1 cellular context compared by ENCODE assay signal in the genomic region with DNA sequence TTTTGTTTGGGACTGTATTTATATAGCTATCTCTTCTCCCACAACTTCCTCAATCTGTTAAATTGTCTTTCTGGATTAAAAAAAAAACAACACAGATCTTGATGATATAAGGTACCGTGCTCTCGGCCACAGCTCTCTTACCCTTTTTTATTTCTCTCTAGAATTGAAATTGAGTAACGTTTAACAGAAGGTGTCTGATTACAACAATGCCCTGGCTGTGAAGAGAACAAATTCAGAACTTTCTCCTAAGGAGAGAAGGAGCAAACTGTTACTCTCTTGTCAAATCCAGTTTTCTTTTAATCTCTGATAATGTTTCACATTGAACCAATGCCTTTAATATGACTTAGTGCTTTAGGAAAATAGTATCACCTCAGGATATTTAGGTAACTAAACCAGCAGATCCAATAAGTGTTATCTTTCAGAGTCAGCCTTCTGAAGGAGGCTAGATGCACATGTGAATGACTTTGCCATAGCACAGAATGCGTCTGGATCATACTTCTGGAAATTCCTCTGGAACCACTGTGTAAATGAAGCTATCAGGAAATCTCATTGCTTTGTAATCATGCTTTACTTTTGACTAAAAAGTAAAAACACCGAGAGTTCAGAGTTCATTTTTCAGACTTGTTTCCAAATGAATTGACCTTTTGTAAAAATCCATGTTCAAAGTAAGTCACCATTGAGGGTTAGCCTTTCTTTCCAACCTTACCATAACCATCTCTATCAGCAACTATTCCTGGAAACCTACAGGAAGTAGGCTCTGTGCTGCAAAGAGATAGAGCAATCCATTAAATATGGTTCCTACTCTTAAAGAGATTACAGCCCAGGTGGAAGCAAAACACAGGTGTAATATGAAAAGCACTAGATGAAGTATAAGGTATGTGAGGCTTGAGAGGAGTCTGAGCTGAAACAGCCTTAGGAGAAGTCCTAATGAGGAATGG.
A peak's percentile ranks its signal among the peaks of the same experiment; 100 is the strongest.
TF ChIP-seq lines count a peak whose summit lies in the region.

No MANE protein-coding gene starts in this region.

TF ChIP-seq in HepG2, 621 proteins besides CTCF, POLR2A, EP300 and RAD21 (continued from another document and continues in another):
- TF ChIP-seq, protein P1, sequence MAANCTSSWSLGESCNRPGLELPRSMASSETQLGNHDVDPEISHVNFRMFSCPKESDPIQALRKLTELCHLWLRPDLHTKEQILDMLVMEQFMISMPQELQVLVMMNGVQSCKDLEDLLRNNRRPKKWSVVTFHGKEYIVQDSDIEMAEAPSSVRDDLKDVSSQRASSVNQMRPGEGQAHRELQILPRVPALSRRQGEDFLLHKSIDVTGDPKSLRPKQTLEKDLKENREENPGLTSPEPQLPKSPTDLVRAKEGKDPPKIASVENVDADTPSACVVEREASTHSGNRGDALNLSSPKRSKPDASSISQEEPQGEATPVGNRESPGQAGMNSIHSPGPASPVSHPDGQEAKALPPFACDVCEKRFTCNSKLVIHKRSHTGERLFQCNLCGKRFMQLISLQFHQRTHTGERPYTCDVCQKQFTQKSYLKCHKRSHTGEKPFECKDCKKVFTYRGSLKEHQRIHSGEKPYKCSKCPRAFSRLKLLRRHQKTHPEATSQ (CRISPR knock-in tag; IDR thresholded peaks at IDR 0.05; ENCODE audit: borderline replicate concordance), result peak; percentile 62; the same call in 1 of the 2 replicates
- TF ChIP-seq ONECUT2 (CRISPR knock-in tag; IDR thresholded peaks at IDR 0.05) (peak; percentile 51; the same call in 1 of the 2 replicates), ELF3 (CRISPR knock-in tag; IDR thresholded peaks at IDR 0.05) (peak; percentile 95), ZNF629 (CRISPR knock-in tag; conservative IDR thresholded peaks at IDR 0.05) (0 out of 2 replicates have a peak, but pooled peaks have one; percentile 31), ZNF780A (CRISPR knock-in tag; IDR thresholded peaks at IDR 0.05) (no peak), POLR2AphosphoS5 (IDR thresholded peaks at IDR 0.05; ENCODE audit: low read depth, low read length) (0 out of 2 replicates have a peak, but pooled peaks have one; percentile 24), MBD4 (IDR thresholded peaks at IDR 0.05; ENCODE audit: borderline replicate concordance, low read length) (peak; percentile 94; the same call in 1 of the 2 replicates), MTF2 (CRISPR knock-in tag; IDR thresholded peaks at IDR 0.05; ENCODE audit: borderline replicate concordance) (no peak), FOXJ3 (CRISPR knock-in tag; IDR thresholded peaks at IDR 0.05; ENCODE audit: borderline replicate concordance) (peak; percentile 97), SAP130 (CRISPR knock-in tag; IDR thresholded peaks at IDR 0.05; ENCODE audit: low read depth) (peak; percentile 79), SALL1 (CRISPR knock-in tag; IDR thresholded peaks at IDR 0.05) (peak; percentile 60; the same call in 1 of the 2 replicates), FOSL2 (CRISPR knock-in tag; IDR thresholded peaks at IDR 0.05) (peak; percentile 72), ETV6 (CRISPR knock-in tag; conservative IDR thresholded peaks at IDR 0.05) (peak; percentile 60; the same call in 1 of the 2 replicates), SOX13 (IDR thresholded peaks at IDR 0.05) (peak; percentile 69; the same call in 1 of the 2 replicates), SOX13 (CRISPR knock-in tag; conservative IDR thresholded peaks at IDR 0.05 in 1 of 2, IDR thresholded peaks at IDR 0.05 in 1 of 2) (peak in 1 of 2 experiments; percentile 92; a peak in 2 of 4 replicates), ZNF205 (CRISPR knock-in tag; IDR thresholded peaks at IDR 0.05) (0 out of 2 replicates have a peak, but pooled peaks have one; percentile 46), SMAD3 (CRISPR knock-in tag; IDR thresholded peaks at IDR 0.05) (peak; percentile 59; the same call in 1 of the 2 replicates), ZNF12 (CRISPR knock-in tag; IDR thresholded peaks at IDR 0.05) (no peak), TEAD3 (CRISPR knock-in tag; optimal IDR thresholded peaks at IDR 0.05; ENCODE audit: borderline replicate concordance) (peak; percentile 95), RARA (CRISPR knock-in tag; IDR thresholded peaks at IDR 0.05) (peak; percentile 97), FOXK2 (IDR thresholded peaks at IDR 0.05) (peak; percentile 71), TARDBP (CRISPR knock-in tag; IDR thresholded peaks at IDR 0.05) (peak; percentile 86), CBX1 (IDR thresholded peaks at IDR 0.05; ENCODE audit: low read depth) (peak; percentile 46), SSRP1 (CRISPR knock-in tag; IDR thresholded peaks at IDR 0.05) (peak; percentile 65), ISL2 (CRISPR knock-in tag; IDR thresholded peaks at IDR 0.05) (peak; percentile 98), ZMYM4 (CRISPR knock-in tag; IDR thresholded peaks at IDR 0.05) (peak; percentile 64), TMF1 (CRISPR knock-in tag; IDR thresholded peaks at IDR 0.05; ENCODE audit: low read depth) (no peak), KDM6A (CRISPR knock-in tag; IDR thresholded peaks at IDR 0.05; ENCODE audit: low read depth) (peak; percentile 86)
- TF ChIP-seq, protein P2, sequence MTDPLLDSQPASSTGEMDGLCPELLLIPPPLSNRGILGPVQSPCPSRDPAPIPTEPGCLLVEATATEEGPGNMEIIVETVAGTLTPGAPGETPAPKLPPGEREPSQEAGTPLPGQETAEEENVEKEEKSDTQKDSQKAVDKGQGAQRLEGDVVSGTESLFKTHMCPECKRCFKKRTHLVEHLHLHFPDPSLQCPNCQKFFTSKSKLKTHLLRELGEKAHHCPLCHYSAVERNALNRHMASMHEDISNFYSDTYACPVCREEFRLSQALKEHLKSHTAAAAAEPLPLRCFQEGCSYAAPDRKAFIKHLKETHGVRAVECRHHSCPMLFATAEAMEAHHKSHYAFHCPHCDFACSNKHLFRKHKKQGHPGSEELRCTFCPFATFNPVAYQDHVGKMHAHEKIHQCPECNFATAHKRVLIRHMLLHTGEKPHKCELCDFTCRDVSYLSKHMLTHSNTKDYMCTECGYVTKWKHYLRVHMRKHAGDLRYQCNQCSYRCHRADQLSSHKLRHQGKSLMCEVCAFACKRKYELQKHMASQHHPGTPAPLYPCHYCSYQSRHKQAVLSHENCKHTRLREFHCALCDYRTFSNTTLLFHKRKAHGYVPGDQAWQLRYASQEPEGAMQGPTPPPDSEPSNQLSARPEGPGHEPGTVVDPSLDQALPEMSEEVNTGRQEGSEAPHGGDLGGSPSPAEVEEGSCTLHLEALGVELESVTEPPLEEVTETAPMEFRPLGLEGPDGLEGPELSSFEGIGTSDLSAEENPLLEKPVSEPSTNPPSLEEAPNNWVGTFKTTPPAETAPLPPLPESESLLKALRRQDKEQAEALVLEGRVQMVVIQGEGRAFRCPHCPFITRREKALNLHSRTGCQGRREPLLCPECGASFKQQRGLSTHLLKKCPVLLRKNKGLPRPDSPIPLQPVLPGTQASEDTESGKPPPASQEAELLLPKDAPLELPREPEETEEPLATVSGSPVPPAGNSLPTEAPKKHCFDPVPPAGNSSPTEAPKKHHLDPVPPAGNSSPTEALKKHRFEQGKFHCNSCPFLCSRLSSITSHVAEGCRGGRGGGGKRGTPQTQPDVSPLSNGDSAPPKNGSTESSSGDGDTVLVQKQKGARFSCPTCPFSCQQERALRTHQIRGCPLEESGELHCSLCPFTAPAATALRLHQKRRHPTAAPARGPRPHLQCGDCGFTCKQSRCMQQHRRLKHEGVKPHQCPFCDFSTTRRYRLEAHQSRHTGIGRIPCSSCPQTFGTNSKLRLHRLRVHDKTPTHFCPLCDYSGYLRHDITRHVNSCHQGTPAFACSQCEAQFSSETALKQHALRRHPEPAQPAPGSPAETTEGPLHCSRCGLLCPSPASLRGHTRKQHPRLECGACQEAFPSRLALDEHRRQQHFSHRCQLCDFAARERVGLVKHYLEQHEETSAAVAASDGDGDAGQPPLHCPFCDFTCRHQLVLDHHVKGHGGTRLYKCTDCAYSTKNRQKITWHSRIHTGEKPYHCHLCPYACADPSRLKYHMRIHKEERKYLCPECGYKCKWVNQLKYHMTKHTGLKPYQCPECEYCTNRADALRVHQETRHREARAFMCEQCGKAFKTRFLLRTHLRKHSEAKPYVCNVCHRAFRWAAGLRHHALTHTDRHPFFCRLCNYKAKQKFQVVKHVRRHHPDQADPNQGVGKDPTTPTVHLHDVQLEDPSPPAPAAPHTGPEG (CRISPR knock-in tag; IDR thresholded peaks at IDR 0.05), result peak; percentile 43; the same call in 1 of the 2 replicates
- TF ChIP-seq, protein P3, sequence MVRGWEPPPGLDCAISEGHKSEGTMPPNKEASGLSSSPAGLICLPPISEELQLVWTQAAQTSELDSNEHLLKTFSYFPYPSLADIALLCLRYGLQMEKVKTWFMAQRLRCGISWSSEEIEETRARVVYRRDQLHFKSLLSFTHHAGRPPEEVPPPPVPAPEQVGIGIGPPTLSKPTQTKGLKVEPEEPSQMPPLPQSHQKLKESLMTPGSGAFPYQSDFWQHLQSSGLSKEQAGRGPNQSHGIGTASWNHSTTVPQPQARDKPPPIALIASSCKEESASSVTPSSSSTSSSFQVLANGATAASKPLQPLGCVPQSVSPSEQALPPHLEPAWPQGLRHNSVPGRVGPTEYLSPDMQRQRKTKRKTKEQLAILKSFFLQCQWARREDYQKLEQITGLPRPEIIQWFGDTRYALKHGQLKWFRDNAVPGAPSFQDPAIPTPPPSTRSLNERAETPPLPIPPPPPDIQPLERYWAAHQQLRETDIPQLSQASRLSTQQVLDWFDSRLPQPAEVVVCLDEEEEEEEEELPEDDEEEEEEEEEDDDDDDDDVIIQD (CRISPR knock-in tag; IDR thresholded peaks at IDR 0.05; ENCODE audit: low read depth), result peak; percentile 92
- TF ChIP-seq, protein P4, sequence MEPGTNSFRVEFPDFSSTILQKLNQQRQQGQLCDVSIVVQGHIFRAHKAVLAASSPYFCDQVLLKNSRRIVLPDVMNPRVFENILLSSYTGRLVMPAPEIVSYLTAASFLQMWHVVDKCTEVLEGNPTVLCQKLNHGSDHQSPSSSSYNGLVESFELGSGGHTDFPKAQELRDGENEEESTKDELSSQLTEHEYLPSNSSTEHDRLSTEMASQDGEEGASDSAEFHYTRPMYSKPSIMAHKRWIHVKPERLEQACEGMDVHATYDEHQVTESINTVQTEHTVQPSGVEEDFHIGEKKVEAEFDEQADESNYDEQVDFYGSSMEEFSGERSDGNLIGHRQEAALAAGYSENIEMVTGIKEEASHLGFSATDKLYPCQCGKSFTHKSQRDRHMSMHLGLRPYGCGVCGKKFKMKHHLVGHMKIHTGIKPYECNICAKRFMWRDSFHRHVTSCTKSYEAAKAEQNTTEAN (CRISPR knock-in tag; conservative IDR thresholded peaks at IDR 0.05), result 0 out of 2 replicates have a peak, but pooled peaks have one; percentile 57
- TF ChIP-seq, protein P5, sequence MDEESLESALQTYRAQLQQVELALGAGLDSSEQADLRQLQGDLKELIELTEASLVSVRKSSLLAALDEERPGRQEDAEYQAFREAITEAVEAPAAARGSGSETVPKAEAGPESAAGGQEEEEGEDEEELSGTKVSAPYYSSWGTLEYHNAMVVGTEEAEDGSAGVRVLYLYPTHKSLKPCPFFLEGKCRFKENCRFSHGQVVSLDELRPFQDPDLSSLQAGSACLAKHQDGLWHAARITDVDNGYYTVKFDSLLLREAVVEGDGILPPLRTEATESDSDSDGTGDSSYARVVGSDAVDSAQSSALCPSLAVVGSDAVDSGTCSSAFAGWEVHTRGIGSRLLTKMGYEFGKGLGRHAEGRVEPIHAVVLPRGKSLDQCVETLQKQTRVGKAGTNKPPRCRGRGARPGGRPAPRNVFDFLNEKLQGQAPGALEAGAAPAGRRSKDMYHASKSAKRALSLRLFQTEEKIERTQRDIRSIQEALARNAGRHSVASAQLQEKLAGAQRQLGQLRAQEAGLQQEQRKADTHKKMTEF (CRISPR knock-in tag; IDR thresholded peaks at IDR 0.05), result peak; percentile 89
- TF ChIP-seq, protein P6, sequence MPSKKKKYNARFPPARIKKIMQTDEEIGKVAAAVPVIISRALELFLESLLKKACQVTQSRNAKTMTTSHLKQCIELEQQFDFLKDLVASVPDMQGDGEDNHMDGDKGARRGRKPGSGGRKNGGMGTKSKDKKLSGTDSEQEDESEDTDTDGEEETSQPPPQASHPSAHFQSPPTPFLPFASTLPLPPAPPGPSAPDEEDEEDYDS (CRISPR knock-in tag; IDR thresholded peaks at IDR 0.05), result 0 out of 2 replicates have a peak, but pooled peaks have one; percentile 39
- TF ChIP-seq, protein P7, sequence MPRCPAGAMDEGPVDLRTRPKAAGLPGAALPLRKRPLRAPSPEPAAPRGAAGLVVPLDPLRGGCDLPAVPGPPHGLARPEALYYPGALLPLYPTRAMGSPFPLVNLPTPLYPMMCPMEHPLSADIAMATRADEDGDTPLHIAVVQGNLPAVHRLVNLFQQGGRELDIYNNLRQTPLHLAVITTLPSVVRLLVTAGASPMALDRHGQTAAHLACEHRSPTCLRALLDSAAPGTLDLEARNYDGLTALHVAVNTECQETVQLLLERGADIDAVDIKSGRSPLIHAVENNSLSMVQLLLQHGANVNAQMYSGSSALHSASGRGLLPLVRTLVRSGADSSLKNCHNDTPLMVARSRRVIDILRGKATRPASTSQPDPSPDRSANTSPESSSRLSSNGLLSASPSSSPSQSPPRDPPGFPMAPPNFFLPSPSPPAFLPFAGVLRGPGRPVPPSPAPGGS (CRISPR knock-in tag; IDR thresholded peaks at IDR 0.05), result no peak
- TF ChIP-seq, protein P8, sequence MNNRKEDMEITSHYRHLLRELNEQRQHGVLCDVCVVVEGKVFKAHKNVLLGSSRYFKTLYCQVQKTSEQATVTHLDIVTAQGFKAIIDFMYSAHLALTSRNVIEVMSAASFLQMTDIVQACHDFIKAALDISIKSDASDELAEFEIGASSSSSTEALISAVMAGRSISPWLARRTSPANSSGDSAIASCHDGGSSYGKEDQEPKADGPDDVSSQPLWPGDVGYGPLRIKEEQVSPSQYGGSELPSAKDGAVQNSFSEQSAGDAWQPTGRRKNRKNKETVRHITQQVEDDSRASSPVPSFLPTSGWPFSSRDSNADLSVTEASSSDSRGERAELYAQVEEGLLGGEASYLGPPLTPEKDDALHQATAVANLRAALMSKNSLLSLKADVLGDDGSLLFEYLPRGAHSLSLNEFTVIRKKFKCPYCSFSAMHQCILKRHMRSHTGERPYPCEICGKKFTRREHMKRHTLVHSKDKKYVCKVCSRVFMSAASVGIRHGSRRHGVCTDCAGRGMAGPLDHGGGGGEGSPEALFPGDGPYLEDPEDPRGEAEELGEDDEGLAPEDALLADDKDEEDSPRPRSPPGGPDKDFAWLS (CRISPR knock-in tag; IDR thresholded peaks at IDR 0.05; ENCODE audit: borderline replicate concordance), result no peak
- TF ChIP-seq, protein P9, sequence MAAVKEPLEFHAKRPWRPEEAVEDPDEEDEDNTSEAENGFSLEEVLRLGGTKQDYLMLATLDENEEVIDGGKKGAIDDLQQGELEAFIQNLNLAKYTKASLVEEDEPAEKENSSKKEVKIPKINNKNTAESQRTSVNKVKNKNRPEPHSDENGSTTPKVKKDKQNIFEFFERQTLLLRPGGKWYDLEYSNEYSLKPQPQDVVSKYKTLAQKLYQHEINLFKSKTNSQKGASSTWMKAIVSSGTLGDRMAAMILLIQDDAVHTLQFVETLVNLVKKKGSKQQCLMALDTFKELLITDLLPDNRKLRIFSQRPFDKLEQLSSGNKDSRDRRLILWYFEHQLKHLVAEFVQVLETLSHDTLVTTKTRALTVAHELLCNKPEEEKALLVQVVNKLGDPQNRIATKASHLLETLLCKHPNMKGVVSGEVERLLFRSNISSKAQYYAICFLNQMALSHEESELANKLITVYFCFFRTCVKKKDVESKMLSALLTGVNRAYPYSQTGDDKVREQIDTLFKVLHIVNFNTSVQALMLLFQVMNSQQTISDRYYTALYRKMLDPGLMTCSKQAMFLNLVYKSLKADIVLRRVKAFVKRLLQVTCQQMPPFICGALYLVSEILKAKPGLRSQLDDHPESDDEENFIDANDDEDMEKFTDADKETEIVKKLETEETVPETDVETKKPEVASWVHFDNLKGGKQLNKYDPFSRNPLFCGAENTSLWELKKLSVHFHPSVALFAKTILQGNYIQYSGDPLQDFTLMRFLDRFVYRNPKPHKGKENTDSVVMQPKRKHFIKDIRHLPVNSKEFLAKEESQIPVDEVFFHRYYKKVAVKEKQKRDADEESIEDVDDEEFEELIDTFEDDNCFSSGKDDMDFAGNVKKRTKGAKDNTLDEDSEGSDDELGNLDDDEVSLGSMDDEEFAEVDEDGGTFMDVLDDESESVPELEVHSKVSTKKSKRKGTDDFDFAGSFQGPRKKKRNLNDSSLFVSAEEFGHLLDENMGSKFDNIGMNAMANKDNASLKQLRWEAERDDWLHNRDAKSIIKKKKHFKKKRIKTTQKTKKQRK (IDR thresholded peaks at IDR 0.05; ENCODE audit: low read length), result no peak
